ENCODE assay signal across 8 cellular contexts in genomic region chr17:49739662-49740271, GRCh38. TPM values are rescaled to one million over a fixed set of nuclear protein-coding genes. Genes with fewer than 3 reads are reported as not detected.
DNase-seq lines count a peak whose midpoint lies in the region; ATAC-seq and TF ChIP-seq lines count a peak whose summit lies in the region.

No MANE protein-coding gene starts in this region.

- no peak overlapping the region for H2AFZ ChIP-seq in IMR-90 (replicated peaks; ENCODE audit: low read length, poor library complexity)

- H3K4me2 ChIP-seq in IMR-90 (ENCODE audit: low read depth, low read length), result no peak overlapping the region

- TF ChIP-seq POLR2A in IMR-90 (IDR thresholded peaks at IDR 0.05; ENCODE audit: low read depth, low read length), result no peak

- H3K9me1 ChIP-seq in IMR-90 (ENCODE audit: insufficient read depth, low read length), result no peaks in the 10 kb centered on the region

- ATAC-seq in GM18498 (IDR thresholded peaks at IDR 0.05; ENCODE audit: unreplicated experiment), result peak; percentile 62
- ATAC-seq in IMR-90 (ENCODE audit: low read depth), result no peak

- no peak overlapping the region for H2AK9ac ChIP-seq in IMR-90 (replicated peaks; ENCODE audit: low read depth, low read length, poor library complexity)

- dilution Hi-C loops in IMR-90 (cut with HindIII; ENCODE audit: low sequenced_read_pairs, unreplicated experiment), result no loop called here

- H3K4ac ChIP-seq in IMR-90 (ENCODE audit: low read depth, low read length), result no peak overlapping the region

- H4K5ac ChIP-seq in IMR-90 (ENCODE audit: low read depth, low read length), result no peak overlapping the region

- BruUV-seq in IMR-90 (replicated peaks; lab: Mats Ljungman, UMichigan), result no TSS peak

- no peak overlapping the region for H2BK15ac ChIP-seq in IMR-90 (ENCODE audit: low read depth, low read length)

- peaks cover 4 to 11% (median 5%) of the 10 kb centered on the region in 3 donors for H3K36me3 Mint-ChIP-seq in immature natural killer cell

- peak overlapping the region; percentile 96 to 100 (median 100) for H3K27ac Mint-ChIP-seq in immature natural killer cell

- DNase-seq in IMR-90 (peak; percentile 16), SHP77 (lab: John Stamatoyannopoulos, UW) (peak; percentile 91), immature natural killer cell (peak; percentile 97 to 98 (median 98)), ecto neural progenitor cell (ENCODE audit: low spot score) (no peak), RWPE1 (ENCODE audit: low spot score) (no peak)
- DNase-seq in activated effector memory CD4-positive, alpha-beta T cell treated with anti-CD3 and anti-CD28 coated beads, Interleukin-2, amount 50 U/mL, for 16 hours, result peak; percentile 95
- peak; percentile 58 to 77 (median 68) for DNase-seq in stimulated activated CD4-positive, alpha-beta T cell treated with anti-CD3 and anti-CD28 coated beads, TNF-alpha, amount 100 ng/mL, for 24 hours (ENCODE audit: low read depth in 3 of 3)

- H2BK120ac ChIP-seq in IMR-90 (ENCODE audit: low read depth, low read length), result no peak overlapping the region

- intact Hi-C loops in IMR-90 (cut with micrococcal nuclease), result no loop called here

- no peak overlapping the region for H3K18ac ChIP-seq in IMR-90 (ENCODE audit: low read depth, low read length)

- H3K9me3 Mint-ChIP-seq in immature natural killer cell, result no peaks in the 10 kb centered on the region

- H3K4me3 Mint-ChIP-seq in immature natural killer cell, result peak overlapping the region; percentile 90 to 100 (median 96)

- no peak overlapping the region for H2AK5ac ChIP-seq in IMR-90 (ENCODE audit: low read depth, low read length)

- H3K4me3 ChIP-seq in IMR-90 (ENCODE audit: insufficient read depth, low read depth, low read length), result no peak overlapping the region

- no peak overlapping the region for H2BK5ac ChIP-seq in IMR-90 (ENCODE audit: low read depth, low read length, poor library complexity, severe bottlenecking)

- H4K91ac ChIP-seq in IMR-90 (ENCODE audit: insufficient read depth, low read depth, low read length), result no peak overlapping the region

- H3K14ac ChIP-seq in IMR-90 (replicated peaks; ENCODE audit: low read depth, low read length), result no peak overlapping the region

- H3K27me3 Mint-ChIP-seq in immature natural killer cell (ENCODE audit: low read depth in 3 of 3), result peaks cover 5 to 16% (median 8%) of the 10 kb centered on the region in 3 donors

- H3K27ac ChIP-seq in IMR-90 (ENCODE audit: insufficient read depth, low read length), result no peak overlapping the region
- H3K27ac ChIP-seq in RWPE1, result no peak overlapping the region

- no peak for TF ChIP-seq RAD21 in IMR-90 (IDR thresholded peaks at IDR 0.05; ENCODE audit: low read length)

- TF ChIP-seq CTCF in IMR-90 (conservative IDR thresholded peaks at IDR 0.05; ENCODE audit: low read depth, low read length) (no peak), RWPE1 (conservative IDR thresholded peaks at IDR 0.05; ENCODE audit: low read depth) (no peak)

- CTCF ChIA-PET in IMR-90 (lab: Yijun Ruan, JAX), result no interaction called here
- CTCF ChIA-PET in RWPE1 (lab: Yijun Ruan, JAX), result interaction anchor here (0.6 kb wide), 1 partner anchor 146 kb away, joined by 3 read pairs; no protein-coding TSS in a partner anchor

- no peak overlapping the region for H3K23ac ChIP-seq in IMR-90 (ENCODE audit: low read depth, low read length)

- H4K20me1 ChIP-seq in IMR-90 (ENCODE audit: insufficient read depth, low read length), result no peaks in the 10 kb centered on the region

- no peaks in the 10 kb centered on the region for H3K9me3 ChIP-seq in IMR-90 (ENCODE audit: control insufficient read depth, insufficient read depth, low read length)

- H3K4me1 Mint-ChIP-seq in immature natural killer cell, result peaks cover 94 to 96% of the 10 kb centered on the region in 2 donors

- WGBS in IMR-90 (ENCODE audit: extremely low coverage in 2 of 2, insufficient read length in 1 of 2), 2 experiments, result 100% methylated on average over 1 of the region's 6 CpGs; no CpG with 5 or more reads in 1 of the 2 experiments

- H3K36me3 ChIP-seq in IMR-90 (ENCODE audit: control insufficient read depth, insufficient read depth, low read length), result no peaks in the 10 kb centered on the region

- no peak overlapping the region for H3K9ac ChIP-seq in IMR-90 (ENCODE audit: low read depth, low read length)

- no peak overlapping the region for H4K8ac ChIP-seq in IMR-90 (ENCODE audit: low read depth in 2 of 2, low read length in 2 of 2)

- in situ Hi-C loops in IMR-90 (cut with MboI; ENCODE audit: low sequenced_read_pairs), result no loop called here

- no peak overlapping the region for H2BK20ac ChIP-seq in IMR-90 (ENCODE audit: low read depth, low read length)

- no peaks in the 10 kb centered on the region for H3K79me1 ChIP-seq in IMR-90 (ENCODE audit: low read depth in 1 of 2, low read length in 2 of 2)

- POLR2A ChIA-PET in IMR-90 (lab: Charles Lee; ENCODE audit: unreplicated experiment) (no interaction called here), RWPE1 (lab: Yijun Ruan, JAX; ENCODE audit: low non-redundant PET) (no interaction called here)

- no peak overlapping the region for H3K56ac ChIP-seq in IMR-90 (ENCODE audit: extremely low read depth, insufficient read depth, low read length)

- H3K4me1 ChIP-seq in IMR-90 (ENCODE audit: control insufficient read depth, insufficient read depth, low read length), result peaks cover 4% of the 10 kb centered on the region

- peaks cover 10% of the 10 kb centered on the region for H3K27me3 ChIP-seq in IMR-90 (ENCODE audit: control insufficient read depth, insufficient read depth, low read length)

TF ChIP-seq in IMR-90, 13 proteins besides CTCF, POLR2A, EP300 and RAD21:
- TF ChIP-seq MAFK (IDR thresholded peaks at IDR 0.05; ENCODE audit: low read depth, low read length), result no peak

RNA-seq across cellular contexts. Expression of gene FAM117A, which starts 24.2 kb away (rescaled TPM):
- 0.56 and 0.72 TPM in 2 replicates for total RNA-seq in IMR-90 (2012; rRNA removed)
- 3.4 and 4.5 TPM in 2 replicates for polyA plus RNA-seq in IMR-90 (2012; rRNA removed)
- 2.4 and 4.4 TPM in 2 replicates for polyA plus RNA-seq in IMR-90 (2012; cell fraction: cytosol; rRNA removed)
- 3.8 and 6.4 TPM in 2 replicates for polyA plus RNA-seq in IMR-90 (2012; cell fraction: nucleus; rRNA removed; ENCODE audit: low replicate concordance)
- 10 to 100 TPM; 35.3 to 68.0 (median 35.9) TPM for polyA plus RNA-seq in immature natural killer cell

RNA-seq across cellular contexts. Expression of gene SLC35B1, which starts 32.0 kb away (rescaled TPM):
- 66.9 and 86.2 TPM in 2 replicates for total RNA-seq in IMR-90 (2012; rRNA removed)
- 65.5 and 66.4 TPM in 2 replicates for polyA plus RNA-seq in IMR-90 (2012; rRNA removed)
- 39.6 and 67.3 TPM in 2 replicates for polyA plus RNA-seq in IMR-90 (2012; cell fraction: cytosol; rRNA removed)
- 24.1 and 65.4 TPM in 2 replicates for polyA plus RNA-seq in IMR-90 (2012; cell fraction: nucleus; rRNA removed; ENCODE audit: low replicate concordance)
- 10 to 100 TPM; 40.5 to 69.0 (median 53.3) TPM for polyA plus RNA-seq in immature natural killer cell

RNA-seq across cellular contexts. Expression of gene KAT7, which starts 48.7 kb away (rescaled TPM):
- total RNA-seq in IMR-90 (2012; rRNA removed), result 20.6 and 21.9 TPM in 2 replicates
- polyA plus RNA-seq in IMR-90 (2012; rRNA removed) (15.6 and 16.9 TPM in 2 replicates), immature natural killer cell (10 to 100 TPM; 32.3 to 67.2 (median 37.9) TPM)
- polyA plus RNA-seq in IMR-90 (2012; cell fraction: cytosol; rRNA removed), result 5.6 and 11.1 TPM in 2 replicates
- polyA plus RNA-seq in IMR-90 (2012; cell fraction: nucleus; rRNA removed; ENCODE audit: low replicate concordance), result 6.1 and 21.2 TPM in 2 replicates

Comparison
In these comparisons a context has a peak if more than half of its experiments do, and no peak if none do; other contexts are left out.
1. DNase-seq: peak in IMR-90 (single experiment), SHP77 (2 of 2), activated effector memory CD4-positive, alpha-beta T cell treated with anti-CD3 and anti-CD28 coated beads, Interleukin-2, amount 50 U/mL, for 16 hours (single experiment), immature natural killer cell (3 of 3) and stimulated activated CD4-positive, alpha-beta T cell treated with anti-CD3 and anti-CD28 coated beads, TNF-alpha, amount 100 ng/mL, for 24 hours (3 of 3); none in ecto neural progenitor cell (single experiment) and RWPE1 (single experiment).